In the genomic region with DNA sequence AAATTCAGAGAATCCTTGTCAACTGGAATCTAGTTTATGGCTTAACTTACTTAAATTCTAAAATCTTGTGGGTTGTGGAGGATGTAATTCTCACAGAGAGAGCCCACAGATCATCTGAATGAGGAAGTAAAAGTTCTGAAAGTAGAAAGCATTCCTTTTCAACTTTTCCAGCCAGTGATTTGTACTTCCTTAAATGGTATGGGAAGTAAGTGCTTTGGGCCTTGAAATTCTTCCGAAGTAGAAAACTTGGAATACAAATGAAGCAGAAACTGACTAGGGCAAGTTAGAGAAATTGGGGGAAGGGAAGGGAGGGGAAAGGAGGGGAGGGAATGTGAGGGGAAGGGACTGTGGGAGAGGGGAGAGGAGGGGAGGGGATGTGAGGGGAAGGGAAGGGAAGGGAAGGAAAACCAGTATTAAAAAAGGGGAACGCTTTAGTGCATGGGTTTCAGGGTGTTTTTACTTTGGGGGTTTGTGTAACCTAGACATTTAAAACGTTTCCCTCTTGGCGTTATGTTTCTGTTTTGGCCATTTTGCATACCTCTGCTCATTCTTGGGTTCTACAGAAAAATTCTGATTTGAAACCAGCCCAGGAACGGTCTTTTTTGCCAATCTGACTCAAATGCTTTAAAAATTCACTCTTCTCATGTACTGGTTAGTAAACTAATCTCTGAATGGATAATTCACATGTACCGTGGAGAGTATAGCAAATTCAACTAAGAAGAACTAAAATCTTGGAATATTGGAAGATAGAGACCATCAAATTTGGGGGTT, we compare ENCODE assay signal across 11 cellular contexts. TPM values are rescaled to one million over a fixed set of nuclear protein-coding genes. Genes with fewer than 3 reads are reported as not detected.
A peak's percentile ranks its signal among the peaks of the same experiment; 100 is the strongest.
DNase-seq lines count a peak whose midpoint lies in the region; ATAC-seq and TF ChIP-seq lines count a peak whose summit lies in the region.
"Had no signal": no experiment of that assay in that cellular context is flagged by ENCODE, and none has a peak within 500 bp of the region (broad histone marks: within the 10 kb centered on the region; RNA-seq: fewer than 3 reads in every experiment).

No MANE protein-coding gene starts in this region.

- no peaks in the 10 kb centered on the region for H3K27me3 ChIP-seq in thymus (ENCODE audit: control insufficient read depth, insufficient read depth)

- H3K9me3 ChIP-seq in thymus (ENCODE audit: control insufficient read depth), result no peaks in the 10 kb centered on the region

- H3K4me1 Mint-ChIP-seq in memory B cell, result peaks cover 10% of the 10 kb centered on the region
- peaks cover 16% of the 10 kb centered on the region for H3K4me1 Mint-ChIP-seq in activated T-helper 17 cell treated with anti-CD3 and anti-CD28 coated beads, Interleukin-2, amount 50 U/mL, for 72 hours
- peaks cover 29% of the 10 kb centered on the region for H3K4me1 Mint-ChIP-seq in activated T-cell treated with anti-CD3 and anti-CD28 coated beads, Interleukin-2, amount 50 U/mL, for 4 hours (ENCODE audit: low read depth)

- WGBS in thymus, result 63% methylated on average over 6 of the region's 6 CpGs

- no peaks in the 10 kb centered on the region for H3K27me3 Mint-ChIP-seq in memory B cell
- H3K27me3 Mint-ChIP-seq in activated T-helper 17 cell treated with anti-CD3 and anti-CD28 coated beads, Interleukin-2, amount 50 U/mL, for 72 hours, result no peaks in the 10 kb centered on the region
- H3K27me3 Mint-ChIP-seq in activated T-cell treated with anti-CD3 and anti-CD28 coated beads, Interleukin-2, amount 50 U/mL, for 4 hours (ENCODE audit: low read depth), result no peaks in the 10 kb centered on the region

- H3K27ac Mint-ChIP-seq in memory B cell, result no peak overlapping the region
- H3K27ac Mint-ChIP-seq in activated T-helper 17 cell treated with anti-CD3 and anti-CD28 coated beads, Interleukin-2, amount 50 U/mL, for 72 hours, result no peak overlapping the region
- H3K27ac Mint-ChIP-seq: activated T-cell treated with anti-CD3 and anti-CD28 coated beads, Interleukin-2, amount 50 U/mL, for 72 hours had no signal

- ATAC-seq in memory B cell (ENCODE audit: low read depth), result peak; percentile 35
- ATAC-seq in GM21723 (IDR thresholded peaks at IDR 0.05; ENCODE audit: unreplicated experiment), result no peak
- no peak for ATAC-seq in activated T-helper 17 cell treated with anti-CD3 and anti-CD28 coated beads, Interleukin-2, amount 50 U/mL, for 72 hours (replicated peaks)
- no peak for ATAC-seq in activated T-cell treated with anti-CD3 and anti-CD28 coated beads, Interleukin-2, amount 50 U/mL, for 4 hours
- ATAC-seq: activated T-cell treated with anti-CD3 and anti-CD28 coated beads, Interleukin-2, amount 50 U/mL, for 72 hours had no signal

- peak overlapping the region; percentile 42 for H3K27ac ChIP-seq in thymus (ENCODE audit: low read depth)

- H3K4me1 ChIP-seq in thymus (ENCODE audit: control insufficient read depth, insufficient read depth, low read length), result no peaks in the 10 kb centered on the region

- H3K4me3 ChIP-seq in cardiac fibroblast (replicated peaks in 1 of 2; ENCODE audit: low read depth in 2 of 2, low read length in 2 of 2) (no peak overlapping the region), thymus (ENCODE audit: low read length) (no peak overlapping the region)

- H3K36me3 ChIP-seq in thymus (ENCODE audit: control insufficient read depth, insufficient read depth), result peaks cover 12% of the 10 kb centered on the region

- H3K4me3 Mint-ChIP-seq in memory B cell, result no peak overlapping the region
- H3K4me3 Mint-ChIP-seq in activated T-helper 17 cell treated with anti-CD3 and anti-CD28 coated beads, Interleukin-2, amount 50 U/mL, for 72 hours, result no peak overlapping the region
- H3K4me3 Mint-ChIP-seq in activated T-cell treated with anti-CD3 and anti-CD28 coated beads, Interleukin-2, amount 50 U/mL, for 4 hours, result no peak overlapping the region
- H3K4me3 Mint-ChIP-seq: activated T-cell treated with anti-CD3 and anti-CD28 coated beads, Interleukin-2, amount 50 U/mL, for 72 hours had no signal

- peak; percentile 78 for DNase-seq in M059J (ENCODE audit: low read depth)
- peak; percentile 16 to 62 for DNase-seq in cardiac fibroblast (ENCODE audit: low read depth in 2 of 2)
- DNase-seq in memory B cell (ENCODE audit: low spot score in 2 of 2), result no peak
- DNase-seq in activated T-cell treated with anti-CD3 and anti-CD28 coated beads, Interleukin-2, amount 50 U/mL, for 4 hours, result no peak
- DNase-seq in germinal center (ENCODE audit: low spot score), result no peak
- DNase-seq: activated T-cell treated with anti-CD3 and anti-CD28 coated beads, Interleukin-2, amount 50 U/mL, for 72 hours; NCI-H1436 treated with DMSO at 0.1 percent for 48 hours; stimulated activated CD8-positive, alpha-beta memory T cell treated with anti-CD3 and anti-CD28 coated beads, Interleukin-4, amount 100 ng/mL, for 48 hours had no signal

- peaks cover 17% of the 10 kb centered on the region for H3K36me3 Mint-ChIP-seq in memory B cell
- H3K36me3 Mint-ChIP-seq in activated T-helper 17 cell treated with anti-CD3 and anti-CD28 coated beads, Interleukin-2, amount 50 U/mL, for 72 hours (ENCODE audit: low read depth), result peaks cover 63% of the 10 kb centered on the region
- H3K36me3 Mint-ChIP-seq in activated T-cell treated with anti-CD3 and anti-CD28 coated beads, Interleukin-2, amount 50 U/mL, for 4 hours (ENCODE audit: insufficient read depth), result peaks cover 27% of the 10 kb centered on the region

- no peaks in the 10 kb centered on the region for H3K9me3 Mint-ChIP-seq in memory B cell
- no peaks in the 10 kb centered on the region for H3K9me3 Mint-ChIP-seq in activated T-helper 17 cell treated with anti-CD3 and anti-CD28 coated beads, Interleukin-2, amount 50 U/mL, for 72 hours
- no peaks in the 10 kb centered on the region for H3K9me3 Mint-ChIP-seq in activated T-cell treated with anti-CD3 and anti-CD28 coated beads, Interleukin-2, amount 50 U/mL, for 4 hours
- H3K9me3 Mint-ChIP-seq: activated T-cell treated with anti-CD3 and anti-CD28 coated beads, Interleukin-2, amount 50 U/mL, for 72 hours had no signal

- TF ChIP-seq CTCF in cardiac fibroblast (IDR thresholded peaks at IDR 0.05; ENCODE audit: low read depth, low read length), result no peak

RNA-seq across cellular contexts. Expression of a gene that starts 15.5 kb away (rescaled TPM):
- 20.9 and 48.2 TPM in 2 replicates for total RNA-seq in M059J (2014; rRNA removed; shearing (Covaris generic))
- polyA plus RNA-seq in thymus, result 11.2 TPM
- 10 to 100 TPM; 21.0 to 22.9 TPM for total RNA-seq in activated T-helper 17 cell treated with anti-CD3 and anti-CD28 coated beads, Interleukin-2, amount 50 U/mL, for 72 hours
- total RNA-seq in activated T-cell treated with anti-CD3 and anti-CD28 coated beads, Interleukin-2, amount 50 U/mL, for 4 hours, result 10 to 100 TPM; 11.7 to 15.5 (median 13.1) TPM

RNA-seq across cellular contexts. Expression of a gene that starts 39.1 kb away (rescaled TPM):
- 32.0 and 37.4 TPM in 2 replicates for total RNA-seq in M059J (2014; rRNA removed; shearing (Covaris generic))
- polyA plus RNA-seq in thymus, result 19.4 TPM
- 100 to 1,000 TPM in 1 of 2 donors, 10 to 100 TPM in 1; 69.1 to 112 TPM for total RNA-seq in activated T-helper 17 cell treated with anti-CD3 and anti-CD28 coated beads, Interleukin-2, amount 50 U/mL, for 72 hours
- total RNA-seq in activated T-cell treated with anti-CD3 and anti-CD28 coated beads, Interleukin-2, amount 50 U/mL, for 4 hours, result 100 to 1,000 TPM; 186 to 204 (median 197) TPM

RNA-seq across cellular contexts. Expression of a gene that starts 39.1 kb away (rescaled TPM):
- 82.1 and 84.6 TPM in 2 replicates for total RNA-seq in M059J (2014; rRNA removed; shearing (Covaris generic))
- 64.4 TPM for polyA plus RNA-seq in thymus
- 100 to 1,000 TPM; 103 to 129 TPM for total RNA-seq in activated T-helper 17 cell treated with anti-CD3 and anti-CD28 coated beads, Interleukin-2, amount 50 U/mL, for 72 hours
- 100 to 1,000 TPM; 102 to 126 (median 106) TPM for total RNA-seq in activated T-cell treated with anti-CD3 and anti-CD28 coated beads, Interleukin-2, amount 50 U/mL, for 4 hours

Comparison
In these comparisons a context has a peak if more than half of its experiments do, and no peak if none do; other contexts are left out.
1. DNase-seq: peak in M059J (single experiment) and cardiac fibroblast (2 of 2); none in memory B cell (0 of 2), activated T-cell treated with anti-CD3 and anti-CD28 coated beads, Interleukin-2, amount 50 U/mL, for 4 hours (single experiment) and germinal center (single experiment).